16 cellular contexts compared by ENCODE assay signal in the genomic region with DNA sequence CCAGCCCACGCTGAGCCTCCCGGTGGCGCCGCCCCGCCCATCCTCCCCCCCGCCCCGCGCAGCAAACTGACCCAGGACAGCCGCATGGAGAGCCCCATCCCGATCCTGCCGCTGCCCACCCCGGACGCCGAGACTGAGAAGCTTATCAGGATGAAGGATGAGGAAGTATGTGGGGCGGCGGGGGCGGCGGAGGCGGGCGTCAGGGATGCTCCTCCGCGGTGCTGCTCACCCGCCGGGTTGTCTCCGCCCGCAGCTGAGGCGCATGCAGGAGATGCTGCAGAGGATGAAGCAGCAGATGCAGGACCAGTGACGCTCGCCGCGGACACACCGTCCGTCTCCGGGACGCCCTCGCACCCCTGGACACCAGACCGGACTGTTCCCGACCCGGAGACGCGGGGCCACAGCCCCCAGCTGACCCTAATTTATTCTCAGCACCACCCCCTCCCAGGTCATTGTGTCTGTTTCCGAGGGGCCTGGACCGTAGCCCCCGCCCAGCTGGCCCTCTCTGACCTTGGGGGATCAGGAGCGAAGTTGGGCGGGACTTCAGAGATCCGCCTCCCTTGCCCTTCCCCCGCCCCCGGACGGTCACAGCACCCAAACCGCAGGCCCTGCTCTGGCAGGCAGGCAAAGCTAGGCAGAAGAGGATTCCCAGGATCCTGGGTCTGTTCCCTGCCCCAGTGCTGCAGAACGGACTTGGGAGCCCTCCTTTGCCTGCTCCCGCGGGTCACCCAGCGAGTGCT. TPM values are rescaled to one million over a fixed set of nuclear protein-coding genes. Genes with fewer than 3 reads are reported as not detected.
DNase-seq lines count a peak whose midpoint lies in the region; ATAC-seq, FAIRE-seq and TF ChIP-seq lines count a peak whose summit lies in the region.
"Had no signal": no experiment of that assay in that cellular context is flagged by ENCODE, and none has a peak within 500 bp of the region (broad histone marks: within the 10 kb centered on the region; RNA-seq: fewer than 3 reads in every experiment).

No MANE protein-coding gene starts in this region.

- no peak overlapping the region for H2BK20ac ChIP-seq in H9 (ENCODE audit: low read depth, low read length, poor library complexity, severe bottlenecking)

- H3K23ac ChIP-seq in H9 (ENCODE audit: insufficient read length, low read depth, low read length) = no peak overlapping the region

- H3K9me1 ChIP-seq in K562 (ENCODE audit: control insufficient read depth, insufficient read depth, low read length) = peaks cover 27% of the 10 kb centered on the region

- H3K9me3 ChIP-seq in H9 (ENCODE audit: control insufficient read depth, low read depth, low read length) = no peaks in the 10 kb centered on the region
- 0 out of 2 replicates have a peak, but pooled peaks cover 2% of the 10 kb centered on the region for H3K9me3 ChIP-seq in K562 (replicated peaks; ENCODE audit: control insufficient read depth, insufficient read depth, low read depth, low read length)

- POLR2A ChIA-PET in K562 (lab: Yijun Ruan, JAX) = interaction anchor here (0.6 to 2.8 kb wide), 14 partner anchors 8 to 686 kb away, joined by 3 to 20 read pairs (median 4); a partner anchor contains a TSS

- H3K4me3 ChIP-seq in K562 = peak overlapping the region; percentile 55; the same call in 1 of the 2 replicates
- H3K4me3 ChIP-seq: SJSA1 had no signal

- in situ Hi-C loops in K562 (cut with MboI) = loop anchor here (10.0 kb wide), 1 partner anchor 392 kb away; a partner anchor contains a TSS

- peaks cover 73% of the 10 kb centered on the region; the same call in 1 of the 2 replicates for H3K27me3 ChIP-seq in H9 (ENCODE audit: insufficient read depth, low read length)
- no peaks in the 10 kb centered on the region for H3K27me3 ChIP-seq in K562 (ENCODE audit: control insufficient read depth in 2 of 2, insufficient read depth in 2 of 2, low read length in 2 of 2)
- H3K27me3 ChIP-seq: SJSA1 had no signal

- no TSS peak for BruUV-seq in K562 (replicated peaks; lab: Mats Ljungman, UMichigan)

- ATAC-seq in K562 = peak; percentile 33
- no peak for ATAC-seq in omental fat pad (ENCODE audit: low FRiP score)

- peaks cover 7 to 18% (median 14%) of the 10 kb centered on the region in 3 experiments; a peak in 6 of 7 replicates for H3K36me3 Mint-ChIP-seq in H9 (ENCODE audit: insufficient read depth in 1 of 3, low read depth in 3 of 3)
- H3K36me3 Mint-ChIP-seq: IgD-negative memory B cell had no signal

- no CpG with 5 or more reads among the region's 55 CpGs for WGBS in H9 (ENCODE audit: extremely low coverage, insufficient read length, low lambda C conversion rate)
- 4% methylated on average over 55 of the region's 55 CpGs for WGBS in K562 (ENCODE audit: insufficient coverage, low coverage, missing lambda C conversion rate)

- TF ChIP-seq POLR2A in K562 (conservative IDR thresholded peaks at IDR 0.05) = no peak

- intact Hi-C loops in K562 (cut with micrococcal nuclease) = loop anchor here (2.0 to 5.0 kb wide), 2 partner anchors 132 to 425 kb away; a partner anchor contains a TSS

- H2BK12ac ChIP-seq in H9 (ENCODE audit: insufficient read length, low read depth, low read length) = no peak overlapping the region

- peaks cover 81% of the 10 kb centered on the region for H3K27me3 Mint-ChIP-seq in H9 (ENCODE audit: low read depth)

- H2BK15ac ChIP-seq in H9 (ENCODE audit: low read depth, low read length) = no peak overlapping the region

- H3T11ph ChIP-seq in H9 (ENCODE audit: low read length) = no peak overlapping the region

- H4K20me1 ChIP-seq in H9 (ENCODE audit: control insufficient read depth, insufficient read depth, insufficient read length) (peaks cover 4% of the 10 kb centered on the region), K562 (replicated peaks; ENCODE audit: control insufficient read depth, insufficient read depth, low read length) (peaks cover 42% of the 10 kb centered on the region)

- peak; percentile 62 for FAIRE-seq in K562 (lab: Jason Lieb, UNC)
- FAIRE-seq: colon, GM18507 had no signal

- H3K4me1 ChIP-seq in H9 (ENCODE audit: insufficient read depth, low read length) (peaks cover 2% of the 10 kb centered on the region; the same call in 1 of the 2 replicates), K562 (replicated peaks in 1 of 2; ENCODE audit: control insufficient read depth in 2 of 2, insufficient read depth in 2 of 2, low read length in 2 of 2) (peaks cover 59 to 90% of the 10 kb centered on the region in 2 experiments)

- H3K27ac ChIP-seq in H9 (ENCODE audit: insufficient read length, low read depth, low read length) (no peak overlapping the region), K562 (ENCODE audit: extremely low read depth, low read depth, low read length) (peak overlapping the region; percentile 88)
- H3K27ac ChIP-seq: epithelial cell of prostate, SJSA1 had no signal

- H3K79me1 ChIP-seq in H9 (ENCODE audit: insufficient read depth, low read depth, low read length, poor library complexity, severe bottlenecking) = no peaks in the 10 kb centered on the region

- no peak overlapping the region for H3K4ac ChIP-seq in H9 (ENCODE audit: low read depth, low read length)

- no peak for TF ChIP-seq RAD21 in K562 (CRISPR knock-in tag; conservative IDR thresholded peaks at IDR 0.05 in 1 of 2, IDR thresholded peaks at IDR 0.05 in 1 of 2)

- CTCF ChIA-PET in K562 (lab: Yijun Ruan, JAX; ENCODE audit: low intra/inter-chr PET ratio) = interaction anchor here (0.7 to 1.2 kb wide), 4 partner anchors 188 to 394 kb away, joined by 3 to 5 read pairs (median 4); no protein-coding TSS in a partner anchor

- H3K9ac ChIP-seq in H9 (ENCODE audit: extremely low read depth, insufficient read length, low read length) = no peak overlapping the region
- H3K9ac ChIP-seq in K562 (ENCODE audit: insufficient read depth in 1 of 2, low read depth in 2 of 2, low read length in 2 of 2) = peak overlapping the region; percentile 70 to 98

- H3K4me3 Mint-ChIP-seq in H9 = peak overlapping the region; percentile 33 to 77
- H3K4me3 Mint-ChIP-seq: activated CD4-positive, alpha-beta memory T cell treated with anti-CD3 and anti-CD28 coated beads, Interleukin-2, amount 10 ng/mL, durations not matched to agents 7 days and 5 days had no signal

- H3K4me2 ChIP-seq in H9 (ENCODE audit: insufficient read depth, insufficient read length, low read length) (peak overlapping the region; percentile 54), K562 (ENCODE audit: insufficient read depth, low read length) (peak overlapping the region; percentile 80)

- H3K9me3 Mint-ChIP-seq in H9 = peaks cover 9 to 25% of the 10 kb centered on the region in 2 experiments; a peak in 4 of 5 replicates
- H3K9me3 Mint-ChIP-seq: activated CD4-positive, alpha-beta memory T cell treated with anti-CD3 and anti-CD28 coated beads, Interleukin-2, amount 10 ng/mL, durations not matched to agents 7 days and 5 days; activated T-helper 2 cell treated with anti-CD3 and anti-CD28 coated beads, Interferon-gamma antibody, Interleukin-2, Interleukin-4, amounts not matched to agents 10 μg/mL and 5 μg/mL and 100 μg/mL, durations not matched to agents 14 hours and 24 hours and 36 hours; IgD-negative memory B cell had no signal

- H3K18ac ChIP-seq in H9 (ENCODE audit: insufficient read length, low read depth, low read length) = no peak overlapping the region

- no peak overlapping the region for H3K27ac Mint-ChIP-seq in H9
- H3K27ac Mint-ChIP-seq: activated CD4-positive, alpha-beta memory T cell treated with anti-CD3 and anti-CD28 coated beads, Interleukin-2, amount 10 ng/mL, durations not matched to agents 7 days and 5 days; activated T-helper 2 cell treated with anti-CD3 and anti-CD28 coated beads, Interferon-gamma antibody, Interleukin-2, Interleukin-4, amounts not matched to agents 10 μg/mL and 5 μg/mL and 100 μg/mL, durations not matched to agents 14 hours and 24 hours and 36 hours; IgD-negative memory B cell had no signal

- H3K14ac ChIP-seq in H9 (ENCODE audit: insufficient read depth, low read length) = no peak overlapping the region

- H4K5ac ChIP-seq in H9 (ENCODE audit: insufficient read length, low read depth, low read length) = no peak overlapping the region

- no peak overlapping the region for H4K91ac ChIP-seq in H9 (ENCODE audit: insufficient read length, low read depth, low read length)

- peaks cover 40% of the 10 kb centered on the region for H3K36me3 ChIP-seq in K562 (ENCODE audit: control insufficient read depth, insufficient read depth, low read length)

- H3K56ac ChIP-seq in H9 (ENCODE audit: insufficient read length, low read depth, low read length) = no peak overlapping the region

- no peak for TF ChIP-seq CTCF in H9 (conservative IDR thresholded peaks at IDR 0.05)
- TF ChIP-seq CTCF in K562 (IDR thresholded peaks at IDR 0.05 in 2 of 3, conservative IDR thresholded peaks at IDR 0.05 in 1 of 3; ENCODE audit: insufficient read depth in 2 of 3, low read depth in 1 of 3, low read length in 3 of 3) = no peak; a peak in 2 of 6 replicates
- no peak for TF ChIP-seq CTCF in omental fat pad (IDR thresholded peaks at IDR 0.05)

- H2BK120ac ChIP-seq in H9 (ENCODE audit: low read depth, low read length, poor library complexity, severe bottlenecking) = no peak overlapping the region

- H2AK5ac ChIP-seq in H9 (ENCODE audit: insufficient read length, low read length) = no peak overlapping the region

- H2AFZ ChIP-seq in H9 (ENCODE audit: low read length) (no peak overlapping the region), K562 (ENCODE audit: low read depth, low read length) (peak overlapping the region; percentile 76)

- no peak overlapping the region for H2BK5ac ChIP-seq in H9 (ENCODE audit: insufficient read length, low read length)

- peak; percentile 53 for TF ChIP-seq EP300 in K562 (IDR thresholded peaks at IDR 0.05; ENCODE audit: low read length)

- peaks cover 10% of the 10 kb centered on the region for H3K23me2 ChIP-seq in H9 (ENCODE audit: insufficient read length, low read depth, low read length, poor library complexity, severe bottlenecking)

- no peak overlapping the region for H4K8ac ChIP-seq in H9 (replicated peaks; ENCODE audit: insufficient read length, low read depth, low read length)

- no peaks in the 10 kb centered on the region for H3K79me2 ChIP-seq in H9 (ENCODE audit: insufficient read depth, low read length)
- peaks cover 51% of the 10 kb centered on the region for H3K79me2 ChIP-seq in K562 (ENCODE audit: control insufficient read depth, insufficient read depth, low read length)

- peak; percentile 69 for DNase-seq in H9
- DNase-seq in K562 (ENCODE audit: extremely low read depth in 1 of 4, low spot score in 3 of 4) = peak; percentile 94 to 97 (median 96)
- peak; percentile 71 for DNase-seq in islet precursor cell
- no peak for DNase-seq in omental fat pad (ENCODE audit: low spot score)
- no peak for DNase-seq in RPMI8226
- no peak for DNase-seq in activated CD4-positive, alpha-beta T cell treated with anti-CD3 and anti-CD28 coated beads, Interleukin-2, amount 50 U/mL, for 1 hour
- DNase-seq: activated CD4-positive, alpha-beta memory T cell treated with anti-CD3 and anti-CD28 coated beads, Interleukin-2, amount 10 ng/mL, durations not matched to agents 7 days and 5 days; aorta; NCI-H1105 treated with DMSO at 0.1 percent for 48 hours had no signal

- H3K4me1 Mint-ChIP-seq in H9 = peaks cover 17 to 33% of the 10 kb centered on the region in 2 experiments

RNA-seq across cellular contexts. Expression of a gene that starts 1.0 kb away (rescaled TPM):
- total RNA-seq in H9 (2021) (2.4 and 3.4 TPM in 2 replicates), K562 (2014; rRNA removed) (85.2 and 90.0 TPM in 2 replicates), K562 (2014; rRNA removed; fragmentation: Illumina TruSeq; extraction: Trizol) (2.1 and 2.8 TPM in 2 replicates), K562 (2015; rRNA removed; fragmentation: Illumina TruSeq; extraction: Trizol) (1.6 and 5.2 TPM in 2 replicates), K562 (2021) (139 and 162 TPM in 2 replicates), omental fat pad (1 to 10 TPM in 2 of 4 donors, under 1 TPM in 2; 0.88 to 9.3 (median 1.4) TPM)
- total RNA-seq in K562 (2011; cell fraction: chromatin; rRNA removed; ENCODE audit: low replicate concordance) = 12.5 and 89.3 TPM in 2 replicates
- 145 and 149 TPM in 2 replicates for total RNA-seq in K562 (2011; cell fraction: nucleolus; rRNA removed)
- 44.7 and 52.3 TPM in 2 replicates for total RNA-seq in K562 (2011; cell fraction: nucleoplasm; rRNA removed)
- polyA plus RNA-seq in K562 (2011; rRNA removed) (9.2 and 33.6 TPM in 2 replicates), K562 (2014; fragmentation: Illumina TruSeq; extraction: Trizol) (1.6 and 15.2 TPM in 2 replicates), K562 (2014; fragmentation: Nextera tagmentation; extraction: Ambion mirVana) (1 to 10 TPM in 1 of 2 experiments, under 1 TPM in 1; 0.69 to 1.1 TPM), K562 (2014; rRNA removed) (110 and 150 TPM in 2 replicates)
- polyA plus RNA-seq in K562 (2011; cell fraction: cytosol; rRNA removed) = 60.0 and 286 TPM in 2 replicates
- 103 and 165 TPM in 2 replicates for polyA plus RNA-seq in K562 (2011; cell fraction: nucleus; rRNA removed)
- polyA plus RNA-seq in K562 (2012) = 49.9 and 97.0 TPM in 2 replicates
- 2.4 and 2.8 TPM in 2 replicates for polyA minus RNA-seq in K562 (2011; rRNA and poly(A)+ RNA removed)
- 43.2 and 113 TPM in 2 replicates for polyA minus RNA-seq in K562 (2011; cell fraction: cytosol; rRNA and poly(A)+ RNA removed)
- polyA minus RNA-seq in K562 (2011; cell fraction: nucleus; rRNA and poly(A)+ RNA removed) = 19.4 and 37.3 TPM in 2 replicates
- total RNA-seq: activated CD4-positive, alpha-beta memory T cell treated with anti-CD3 and anti-CD28 coated beads, Interleukin-2, amount 10 ng/mL, durations not matched to agents 7 days and 5 days; activated T-helper 2 cell treated with anti-CD3 and anti-CD28 coated beads, Interferon-gamma antibody, Interleukin-2, Interleukin-4, amounts not matched to agents 10 μg/mL and 5 μg/mL and 100 μg/mL, durations not matched to agents 14 hours and 24 hours and 36 hours had no signal

RNA-seq across cellular contexts. Expression of a gene that starts 8.0 kb away (rescaled TPM):
- total RNA-seq in H9 (2021) (17.7 and 17.8 TPM in 2 replicates), K562 (2014; rRNA removed) (116 and 125 TPM in 2 replicates), K562 (2014; rRNA removed; fragmentation: Illumina TruSeq; extraction: Trizol) (92.5 and 94.6 TPM in 2 replicates), K562 (2015; rRNA removed; fragmentation: Illumina TruSeq; extraction: Trizol) (28.1 and 34.9 TPM in 2 replicates), K562 (2021) (177 and 195 TPM in 2 replicates), omental fat pad (10 to 100 TPM in 1 of 4 donors, 1 to 10 TPM in 3; 3.7 to 19.1 (median 5.9) TPM)
- total RNA-seq in K562 (2011; cell fraction: chromatin; rRNA removed; ENCODE audit: low replicate concordance) = 625 and 1,610 TPM in 2 replicates
- total RNA-seq in K562 (2011; cell fraction: nucleolus; rRNA removed) = 538 and 650 TPM in 2 replicates
- 407 and 495 TPM in 2 replicates for total RNA-seq in K562 (2011; cell fraction: nucleoplasm; rRNA removed)
- polyA plus RNA-seq in K562 (2011; rRNA removed) (119 and 238 TPM in 2 replicates), K562 (2014; fragmentation: Illumina TruSeq; extraction: Trizol) (135 and 164 TPM in 2 replicates), K562 (2014; fragmentation: Nextera tagmentation; extraction: Ambion mirVana) (1 to 10 TPM in 1 of 2 experiments, under 1 TPM in 1; 0.03 to 1.9 TPM), K562 (2014; rRNA removed) (129 and 135 TPM in 2 replicates)
- 143 and 156 TPM in 2 replicates for polyA plus RNA-seq in K562 (2011; cell fraction: cytosol; rRNA removed)
- polyA plus RNA-seq in K562 (2011; cell fraction: nucleus; rRNA removed) = 671 and 957 TPM in 2 replicates
- polyA plus RNA-seq in K562 (2012) = 122 and 123 TPM in 2 replicates
- polyA minus RNA-seq in K562 (2011; rRNA and poly(A)+ RNA removed) = 306 and 458 TPM in 2 replicates
- polyA minus RNA-seq in K562 (2011; cell fraction: cytosol; rRNA and poly(A)+ RNA removed) = 83.2 and 205 TPM in 2 replicates
- 284 and 666 TPM in 2 replicates for polyA minus RNA-seq in K562 (2011; cell fraction: nucleus; rRNA and poly(A)+ RNA removed)
- total RNA-seq: activated CD4-positive, alpha-beta memory T cell treated with anti-CD3 and anti-CD28 coated beads, Interleukin-2, amount 10 ng/mL, durations not matched to agents 7 days and 5 days had no signal

RNA-seq across cellular contexts. Expression of a gene that starts 38.2 kb away (rescaled TPM):
- total RNA-seq in H9 (2021) (2.2 and 2.5 TPM in 2 replicates), K562 (2014; rRNA removed) (8.9 and 14.0 TPM in 2 replicates), K562 (2014; rRNA removed; fragmentation: Illumina TruSeq; extraction: Trizol) (2.1 and 2.6 TPM in 2 replicates), K562 (2015; rRNA removed; fragmentation: Illumina TruSeq; extraction: Trizol) (3.5 and 3.9 TPM in 2 replicates), K562 (2021) (34.2 and 35.0 TPM in 2 replicates), omental fat pad (1 to 10 TPM in 1 of 4 donors, under 1 TPM in 1, not detected in 2; 0.65 to 2.7 TPM)
- 31.9 and 90.7 TPM in 2 replicates for total RNA-seq in K562 (2011; cell fraction: chromatin; rRNA removed; ENCODE audit: low replicate concordance)
- total RNA-seq in K562 (2011; cell fraction: nucleolus; rRNA removed) = 41.9 and 52.4 TPM in 2 replicates
- total RNA-seq in K562 (2011; cell fraction: nucleoplasm; rRNA removed) = 40.6 and 47.0 TPM in 2 replicates
- polyA plus RNA-seq in K562 (2011; rRNA removed) (2.5 and 9.5 TPM in 2 replicates), K562 (2014; fragmentation: Illumina TruSeq; extraction: Trizol) (8.0 and 12.8 TPM in 2 replicates), K562 (2014; fragmentation: Nextera tagmentation; extraction: Ambion mirVana) (under 1 TPM; 0.07 to 0.11 TPM), K562 (2014; rRNA removed) (14.7 and 17.1 TPM in 2 replicates)
- polyA plus RNA-seq in K562 (2011; cell fraction: cytosol; rRNA removed) = 5.8 and 7.7 TPM in 2 replicates
- polyA plus RNA-seq in K562 (2011; cell fraction: nucleus; rRNA removed) = 55.1 and 87.1 TPM in 2 replicates
- 12.4 and 14.0 TPM in 2 replicates for polyA plus RNA-seq in K562 (2012)
- polyA minus RNA-seq in K562 (2011; rRNA and poly(A)+ RNA removed) = 2.2 and 5.5 TPM in 2 replicates
- 5.4 and 22.9 TPM in 2 replicates for polyA minus RNA-seq in K562 (2011; cell fraction: cytosol; rRNA and poly(A)+ RNA removed)
- 20.1 and 45.7 TPM in 2 replicates for polyA minus RNA-seq in K562 (2011; cell fraction: nucleus; rRNA and poly(A)+ RNA removed)
- total RNA-seq: activated CD4-positive, alpha-beta memory T cell treated with anti-CD3 and anti-CD28 coated beads, Interleukin-2, amount 10 ng/mL, durations not matched to agents 7 days and 5 days; temporal lobe had no signal
- polyA plus RNA-seq: IgD-negative memory B cell had no signal

Comparison
In these comparisons a context has a peak if more than half of its experiments do, and no peak if none do; other contexts are left out.
1. DNase-seq: peak in H9 (single experiment), K562 (4 of 4) and islet precursor cell (single experiment); none in omental fat pad (single experiment), RPMI8226 (single experiment) and activated CD4-positive, alpha-beta T cell treated with anti-CD3 and anti-CD28 coated beads, Interleukin-2, amount 50 U/mL, for 1 hour (single experiment).